ENCODE assay signal across 12 cellular contexts in genomic region chr12:46218509-46219095, GRCh38. TPM values are rescaled to one million over a fixed set of nuclear protein-coding genes. Genes with fewer than 3 reads are reported as not detected.
DNase-seq lines count a peak whose midpoint lies in the region; ATAC-seq, FAIRE-seq and TF ChIP-seq lines count a peak whose summit lies in the region.
"Had no signal": no experiment of that assay in that cellular context is flagged by ENCODE, and none has a peak within 500 bp of the region (broad histone marks: within the 10 kb centered on the region; RNA-seq: fewer than 3 reads in every experiment).

No MANE protein-coding gene starts in this region.

- ATAC-seq in HG03039 (IDR thresholded peaks at IDR 0.05; ENCODE audit: unreplicated experiment): peak; percentile 4
- ATAC-seq in HG02938 (IDR thresholded peaks at IDR 0.05; ENCODE audit: unreplicated experiment): no peak
- no peak for ATAC-seq in GM21526 (IDR thresholded peaks at IDR 0.05; ENCODE audit: low FRiP score, unreplicated experiment)

- POLR2A ChIA-PET in activated CD4-positive, alpha-beta memory T cell treated with anti-CD3 and anti-CD28 coated beads for 36 hours (lab: Charles Lee): interaction anchor here (1.2 to 7.5 kb wide), 5 partner anchors 12 to 54 kb away, joined by 3 to 177 read pairs (median 6); partner anchors contain the start of gene SLC38A1

- no peak for FAIRE-seq in keratinocyte (lab: Jason Lieb, UNC)
- FAIRE-seq: endometrium had no signal

- intact Hi-C loops in CD14-positive monocyte (cut with micrococcal nuclease): loop anchor here (5.0 to 10.0 kb wide), 3 partner anchors 49 to 564 kb away; partner anchors contain the start of genes SLC38A1 (in 2 of the 2) and SLC38A2 (in 1 of the 2)
- intact Hi-C loops in activated CD4-positive, alpha-beta memory T cell treated with anti-CD3 and anti-CD28 coated beads for 36 hours (cut with micrococcal nuclease): loop anchor here (1.0 to 10.0 kb wide), 11 partner anchors 8 to 1596 kb away; partner anchors contain the start of genes HDAC7 and SCAF11

- peaks cover 0 to 4% (median 0%) of the 10 kb centered on the region in 7 donors for H3K9me3 Mint-ChIP-seq in CD14-positive monocyte
- H3K9me3 Mint-ChIP-seq in activated CD4-positive, alpha-beta memory T cell treated with anti-CD3 and anti-CD28 coated beads for 36 hours: no peaks in the 10 kb centered on the region

- no peak overlapping the region for H3K9ac ChIP-seq in keratinocyte (ENCODE audit: control insufficient read depth, extremely low read depth, insufficient read depth, low read length)

- H4K20me1 ChIP-seq in keratinocyte (ENCODE audit: control insufficient read depth, extremely low read depth, insufficient read depth, low read length): peaks cover 22% of the 10 kb centered on the region

- H3K4me3 Mint-ChIP-seq in CD14-positive monocyte: peak overlapping the region; percentile 3 to 78
- peak overlapping the region; percentile 61 for H3K4me3 Mint-ChIP-seq in activated CD4-positive, alpha-beta memory T cell treated with anti-CD3 and anti-CD28 coated beads for 36 hours

- H3K27me3 ChIP-seq in keratinocyte (ENCODE audit: control insufficient read depth, extremely low read depth, insufficient read depth, low read length): no peaks in the 10 kb centered on the region

- peaks cover 85% of the 10 kb centered on the region for H3K4me1 Mint-ChIP-seq in CD14-positive monocyte
- H3K4me1 Mint-ChIP-seq in activated CD4-positive, alpha-beta memory T cell treated with anti-CD3 and anti-CD28 coated beads for 36 hours (ENCODE audit: low read depth): peaks cover 94% of the 10 kb centered on the region

- H3K4me3 ChIP-seq in keratinocyte (ENCODE audit: control insufficient read depth in 2 of 3, extremely low read depth in 1 of 3, insufficient read depth in 2 of 3, low read depth in 1 of 3, low read length in 3 of 3): no peak overlapping the region

- CTCF ChIA-PET in activated CD4-positive, alpha-beta memory T cell treated with anti-CD3 and anti-CD28 coated beads for 36 hours (lab: Charles Lee): interaction anchor here (1.4 to 2.3 kb wide), 3 partner anchors 11 to 51 kb away, joined by 4 to 14 read pairs (median 5); partner anchors contain the start of gene SLC38A1

- no peak overlapping the region for H3K27ac ChIP-seq in keratinocyte (ENCODE audit: control insufficient read depth, insufficient read depth, low read length)

- H3K4me1 ChIP-seq in keratinocyte (ENCODE audit: control insufficient read depth, extremely low read depth, insufficient read depth, low read length): peaks cover 51% of the 10 kb centered on the region

- H3K9me3 ChIP-seq in keratinocyte (ENCODE audit: control insufficient read depth, low read depth, low read length): no peaks in the 10 kb centered on the region

- dilution Hi-C loops in keratinocyte (cut with MboI; ENCODE audit: extremely low pct_ligation_motif_present, low sequenced_read_pairs): no loop called here

- TF ChIP-seq CTCF in CD14-positive monocyte (IDR thresholded peaks at IDR 0.05) (no peak), keratinocyte (optimal IDR thresholded peaks at IDR 0.05 in 1 of 3, IDR thresholded peaks at IDR 0.05 in 1 of 3, conservative IDR thresholded peaks at IDR 0.05 in 1 of 3; ENCODE audit: extremely low read depth in 1 of 3, insufficient read depth in 2 of 3, low read length in 3 of 3) (no peak)

- DNase-seq in CD14-positive monocyte (ENCODE audit: low spot score): no peak
- DNase-seq in activated CD4-positive, alpha-beta memory T cell treated with anti-CD3 and anti-CD28 coated beads for 36 hours: peak; percentile 47
- no peak for DNase-seq in keratinocyte (ENCODE audit: low read depth, low spot score)
- no peak for DNase-seq in NCI-H510A (lab: John Stamatoyannopoulos, UW)
- DNase-seq in GOT3 (lab: John Stamatoyannopoulos, UW): no peak
- DNase-seq: activated gamma-delta T cell, NCI-H2227 treated with DMSO at 0.1 percent for 48 hours, posterior cingulate gyrus had no signal

- H3K79me2 ChIP-seq in keratinocyte (ENCODE audit: control insufficient read depth, insufficient read depth, low read length): peaks cover 51% of the 10 kb centered on the region

- no peak overlapping the region for H2AFZ ChIP-seq in keratinocyte (ENCODE audit: control insufficient read depth, low read length)

- H3K36me3 Mint-ChIP-seq in CD14-positive monocyte: peaks cover 8% of the 10 kb centered on the region in 2 donors
- H3K36me3 Mint-ChIP-seq in activated CD4-positive, alpha-beta memory T cell treated with anti-CD3 and anti-CD28 coated beads for 36 hours: peaks cover 57% of the 10 kb centered on the region

- H3K36me3 ChIP-seq in keratinocyte (ENCODE audit: control insufficient read depth in 2 of 2, extremely low read depth in 1 of 2, insufficient read depth in 2 of 2, low read length in 2 of 2): peaks cover 9 to 30% of the 10 kb centered on the region in 2 experiments

- peak overlapping the region in 6 of 7 donors; percentile 29 to 81 (median 49) for H3K27ac Mint-ChIP-seq in CD14-positive monocyte
- peak overlapping the region; percentile 98 for H3K27ac Mint-ChIP-seq in activated CD4-positive, alpha-beta memory T cell treated with anti-CD3 and anti-CD28 coated beads for 36 hours

- H3K4me2 ChIP-seq in keratinocyte (ENCODE audit: control insufficient read depth, extremely low read depth, insufficient read depth, low read depth, low read length): peak overlapping the region; percentile 68

- H3K27me3 Mint-ChIP-seq in CD14-positive monocyte (ENCODE audit: low read depth in 3 of 3): peaks cover 13 to 24% (median 17%) of the 10 kb centered on the region in 3 donors
- no peaks in the 10 kb centered on the region for H3K27me3 Mint-ChIP-seq in activated CD4-positive, alpha-beta memory T cell treated with anti-CD3 and anti-CD28 coated beads for 36 hours

- H3K9me1 ChIP-seq in keratinocyte (ENCODE audit: control insufficient read depth, extremely low read depth, insufficient read depth, low read length): peaks cover 8% of the 10 kb centered on the region

RNA-seq across cellular contexts. Expression of gene SLC38A1, which starts 50.2 kb away (rescaled TPM):
- polyA plus RNA-seq in CD14-positive monocyte (1 to 10 TPM; 1.6 to 1.9 TPM), keratinocyte (96.7 to 134 TPM (median 112 TPM) in 3 replicates)
- 100 to 1,000 TPM; 142 TPM for total RNA-seq in activated CD4-positive, alpha-beta memory T cell treated with anti-CD3 and anti-CD28 coated beads for 36 hours
- polyA plus RNA-seq in keratinocyte (2011; ENCODE audit: low read depth): 22.8 TPM
- polyA plus RNA-seq in keratinocyte (2011; cell fraction: cytosol; rRNA removed): 44.0 and 85.3 TPM in 2 replicates
- polyA plus RNA-seq in keratinocyte (2011; cell fraction: nucleus; rRNA removed): 125 and 159 TPM in 2 replicates
- 67.3 and 98.6 TPM in 2 replicates for polyA plus RNA-seq in keratinocyte (2012; ENCODE audit: low replicate concordance)
- 93.3 to 351 TPM (median 247 TPM) in 3 replicates for polyA minus RNA-seq in keratinocyte
- 150 TPM for polyA minus RNA-seq in keratinocyte (2011; cell fraction: cytosol; rRNA and poly(A)+ RNA removed)
- 272 and 442 TPM in 2 replicates for polyA minus RNA-seq in keratinocyte (2011; cell fraction: nucleus; rRNA and poly(A)+ RNA removed)

Comparison
In these comparisons a context has a peak if more than half of its experiments do, and no peak if none do; other contexts are left out.
1. RNA of gene SLC38A1, which starts 50.2 kb away (polyA plus RNA-seq): 22.8 to 159 TPM in keratinocyte; 1.6 to 1.9 TPM in CD14-positive monocyte; every median in the first group is over 4 times any median in the second.